Comparison of ENCODE assay signal across 8 cellular contexts in genomic region chr15:52567886-52568568, GRCh38. TPM values are rescaled to one million over a fixed set of nuclear protein-coding genes. Genes with fewer than 3 reads are reported as not detected.
DNase-seq lines count a peak whose midpoint lies in the region; TF ChIP-seq lines count a peak whose summit lies in the region.

No MANE protein-coding gene starts in this region.

- peak overlapping the region; percentile 45 for H3K4me2 ChIP-seq in mesenchymal stem cell (ENCODE audit: low read length, poor library complexity, severe bottlenecking)

- peak overlapping the region in 1 of 2 experiments; percentile 92 for H3K14ac ChIP-seq in mesenchymal stem cell (ENCODE audit: low read length in 2 of 2)

- peaks cover 21% of the 10 kb centered on the region for H3K36me3 Mint-ChIP-seq in Calu3 (ENCODE audit: insufficient read depth, unreplicated experiment)

- peak overlapping the region; percentile 91 for H3K4me3 ChIP-seq in Jurkat, Clone E6-1 (ENCODE audit: low read length)
- H3K4me3 ChIP-seq in duodenal mucosa (ENCODE audit: low read depth in 1 of 2, low read length in 2 of 2) = peak overlapping the region; percentile 72 to 79
- peak overlapping the region; percentile 85 to 97 for H3K4me3 ChIP-seq in mesenchymal stem cell (ENCODE audit: insufficient read depth in 1 of 2, low read depth in 1 of 2, low read length in 2 of 2)

- H3K79me1 ChIP-seq in mesenchymal stem cell (replicated peaks; ENCODE audit: low read length, poor library complexity, severe bottlenecking) = no peaks in the 10 kb centered on the region

- no peak overlapping the region for H2AK5ac ChIP-seq in mesenchymal stem cell (ENCODE audit: low read length, severe bottlenecking)

- no peak for TF ChIP-seq CTCF in Calu3 (IDR thresholded peaks at IDR 0.05; ENCODE audit: unreplicated experiment)

- H4K91ac ChIP-seq in mesenchymal stem cell (ENCODE audit: low read length) = no peak overlapping the region

- H3K9ac ChIP-seq in duodenal mucosa (ENCODE audit: low read depth in 1 of 2, low read length in 2 of 2) (peak overlapping the region; percentile 71 to 96), mesenchymal stem cell (ENCODE audit: low read length) (peak overlapping the region; percentile 99)

- BruUV-seq in Calu3 (replicated peaks; lab: Mats Ljungman, UMichigan) = TSS peak; percentile 42

- peak overlapping the region; percentile 94 for H4K8ac ChIP-seq in mesenchymal stem cell (ENCODE audit: low read length)

- H2BK15ac ChIP-seq in mesenchymal stem cell (ENCODE audit: low read depth, poor library complexity, severe bottlenecking) = no peak overlapping the region

- intact Hi-C loops in Calu3 (cut with micrococcal nuclease; ENCODE audit: unreplicated experiment) = loop anchor here (5.0 to 10.0 kb wide), 3 partner anchors 109 to 313 kb away; partner anchors contain the start of gene ATOSA

- H3K9me3 ChIP-seq in duodenal mucosa (ENCODE audit: control insufficient read depth in 1 of 2, low read length in 2 of 2) = no peaks in the 10 kb centered on the region
- no peaks in the 10 kb centered on the region for H3K9me3 ChIP-seq in mesenchymal stem cell (ENCODE audit: control insufficient read depth, low read length)

- H3K4me1 Mint-ChIP-seq in Calu3 (ENCODE audit: low read depth, unreplicated experiment) = peaks cover 9% of the 10 kb centered on the region

- peak overlapping the region; percentile 5 to 87 for H3K4ac ChIP-seq in mesenchymal stem cell (ENCODE audit: low read depth in 1 of 2, low read length in 2 of 2)

- peak overlapping the region; percentile 86 for H2AFZ ChIP-seq in mesenchymal stem cell (ENCODE audit: low read depth, low read length)

- peaks cover 17 to 27% of the 10 kb centered on the region in 2 donors for H3K4me1 ChIP-seq in duodenal mucosa (ENCODE audit: control insufficient read depth in 1 of 2, insufficient read depth in 2 of 2, low read length in 2 of 2)
- H3K4me1 ChIP-seq in mesenchymal stem cell (ENCODE audit: control insufficient read depth, insufficient read depth, low read depth, low read length) = peaks cover 5% of the 10 kb centered on the region

- CTCF ChIA-PET in Calu3 (lab: Charles Lee) = no interaction called here

- peak overlapping the region; percentile 92 for H3K27ac Mint-ChIP-seq in Calu3 (ENCODE audit: unreplicated experiment)

- WGBS in mesenchymal stem cell = under 1% methylated on average over 20 of the region's 21 CpGs

- no peak overlapping the region for H2BK5ac ChIP-seq in mesenchymal stem cell (ENCODE audit: low read depth, low read length, poor library complexity, severe bottlenecking)

- H2BK120ac ChIP-seq in mesenchymal stem cell (ENCODE audit: low read depth, low read length) = no peak overlapping the region

- H3K27me3 ChIP-seq in duodenal mucosa (ENCODE audit: control insufficient read depth in 1 of 2, insufficient read depth in 2 of 2, low read length in 2 of 2) (no peaks in the 10 kb centered on the region), mesenchymal stem cell (ENCODE audit: control insufficient read depth in 1 of 2, insufficient read depth in 1 of 2, low read length in 2 of 2) (no peaks in the 10 kb centered on the region)

- H3K27ac ChIP-seq in duodenal mucosa (ENCODE audit: low read depth, low read length) (peak overlapping the region; percentile 92), mesenchymal stem cell (ENCODE audit: low read length, poor library complexity, severe bottlenecking) (peak overlapping the region; percentile 57)

- H3K4me3 Mint-ChIP-seq in Calu3 (ENCODE audit: low read depth, unreplicated experiment) = peak overlapping the region; percentile 65

- peak; percentile 43 for DNase-seq in Calu3
- no peak for DNase-seq in Jurkat, Clone E6-1 (ENCODE audit: low read depth, low spot score)
- DNase-seq in activated CD4-positive, alpha-beta T cell treated with anti-CD3 and anti-CD28 coated beads for 4 hours = peak; percentile 48 to 50
- DNase-seq in mesenchymal stem cell = peak; percentile 61
- peak; percentile 65 for DNase-seq in stimulated activated CD8-positive, alpha-beta memory T cell treated with anti-CD3 and anti-CD28 coated beads, Interleukin-4, amount 100 ng/mL, for 48 hours
- no peak for DNase-seq in NCI-H1930 (lab: John Stamatoyannopoulos, UW)
- DNase-seq in CD1c-positive myeloid dendritic cell (ENCODE audit: extremely low spot score) = no peak

- no peak overlapping the region for H3K23ac ChIP-seq in mesenchymal stem cell (ENCODE audit: low read length in 2 of 2)

- no peaks in the 10 kb centered on the region for H3K27me3 Mint-ChIP-seq in Calu3 (ENCODE audit: unreplicated experiment)

- H3K18ac ChIP-seq in mesenchymal stem cell (ENCODE audit: low read depth in 1 of 2, low read length in 2 of 2) = peak overlapping the region; percentile 88 to 97

- H2BK12ac ChIP-seq in mesenchymal stem cell (ENCODE audit: low read length in 2 of 2) = peak overlapping the region in 1 of 2 experiments; percentile 49

- no peaks in the 10 kb centered on the region for H3K36me3 ChIP-seq in duodenal mucosa (ENCODE audit: control insufficient read depth in 1 of 2, insufficient read depth in 2 of 2, low read length in 2 of 2)
- H3K36me3 ChIP-seq in mesenchymal stem cell (ENCODE audit: control insufficient read depth in 1 of 2, insufficient read depth in 2 of 2, low read depth in 1 of 2, low read length in 2 of 2) = peaks cover 0 to 10% of the 10 kb centered on the region in 2 experiments

- no peaks in the 10 kb centered on the region for H3K9me3 Mint-ChIP-seq in Calu3 (ENCODE audit: low read depth, unreplicated experiment)

RNA-seq across cellular contexts. Expression of gene ARPP19, which starts 0.8 kb away (rescaled TPM):
- total RNA-seq in Calu3 (2022) = 145 and 155 TPM in 2 replicates
- 69.7 TPM for polyA plus RNA-seq in Jurkat, Clone E6-1 (2012; ENCODE audit: insufficient read depth, insufficient read length)
- 59.1 TPM for polyA plus RNA-seq in mesenchymal stem cell (2013, experiment 1 of 2)
- 58.9 TPM for polyA plus RNA-seq in mesenchymal stem cell (2013, experiment 2 of 2)

RNA-seq across cellular contexts. Expression of gene MYO5A, which starts 39.3 kb away (rescaled TPM):
- total RNA-seq in Calu3 (2022) = 5.1 and 6.1 TPM in 2 replicates
- polyA plus RNA-seq in Jurkat, Clone E6-1 (2012; ENCODE audit: insufficient read depth, insufficient read length) = 5.2 TPM
- polyA plus RNA-seq in mesenchymal stem cell (2013, experiment 1 of 2) = 13.1 TPM
- polyA plus RNA-seq in mesenchymal stem cell (2013, experiment 2 of 2) = 11.6 TPM

Comparison
In these comparisons a context has a peak if more than half of its experiments do, and no peak if none do; other contexts are left out.
1. DNase-seq: peak in Calu3 (single experiment), activated CD4-positive, alpha-beta T cell treated with anti-CD3 and anti-CD28 coated beads for 4 hours (2 of 2), mesenchymal stem cell (single experiment) and stimulated activated CD8-positive, alpha-beta memory T cell treated with anti-CD3 and anti-CD28 coated beads, Interleukin-4, amount 100 ng/mL, for 48 hours (single experiment); none in Jurkat, Clone E6-1 (single experiment), NCI-H1930 (0 of 2) and CD1c-positive myeloid dendritic cell (single experiment).
2. Peak in every context shown above with its lines, with median percentiles within 50 percentile points of each other: H3K4me3 ChIP-seq.